ENCODE assay signal across 8 cellular contexts in the genomic region with DNA sequence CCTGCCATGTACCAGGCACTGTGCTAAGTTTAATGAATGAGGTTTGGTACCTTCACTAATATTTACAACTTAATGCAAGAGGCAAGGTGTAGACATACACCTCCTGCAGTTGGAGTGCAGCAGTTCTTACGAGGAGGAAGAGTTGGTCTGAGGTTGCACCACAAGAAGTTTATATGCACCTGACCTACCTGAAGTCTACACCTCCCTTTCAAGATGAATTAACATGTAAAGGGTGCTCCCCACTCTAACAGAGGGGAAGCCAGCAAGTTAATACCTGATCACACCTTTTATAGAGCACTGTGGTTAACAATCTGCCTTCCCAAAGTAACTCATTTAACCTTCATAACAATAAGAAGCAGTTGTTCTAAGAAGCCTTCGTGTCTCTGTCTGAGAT.
DNase-seq lines count a peak whose midpoint lies in the region; ATAC-seq and TF ChIP-seq lines count a peak whose summit lies in the region.

No MANE protein-coding gene starts in this region.

- H3K36me3 Mint-ChIP-seq in Calu3 (ENCODE audit: insufficient read depth, unreplicated experiment) (peaks cover 15% of the 10 kb centered on the region), MCF 10A (ENCODE audit: insufficient read depth, unreplicated experiment) (no peaks in the 10 kb centered on the region)
- peaks cover 5% of the 10 kb centered on the region for H3K36me3 Mint-ChIP-seq in natural killer cell treated with Interleukin-12 subunit alpha and Interleukin-12 subunit beta and Interleukin-15 and Interleukin-18, amount 100 ng/mL, for 72 hours

- no peak overlapping the region for H2AFZ ChIP-seq in hepatocyte
- no peak overlapping the region for H2AFZ ChIP-seq in Karpas-422 (ENCODE audit: low read length)

- CTCF ChIA-PET in Calu3 (lab: Charles Lee): no interaction called here
- CTCF ChIA-PET in MCF 10A (lab: Yijun Ruan, JAX): interaction anchor here (0.6 kb wide), 1 partner anchor 209 kb away, joined by 3 read pairs; no protein-coding TSS in a partner anchor

- H3K27me3 Mint-ChIP-seq in Calu3 (ENCODE audit: unreplicated experiment) (no peaks in the 10 kb centered on the region), MCF 10A (ENCODE audit: insufficient read depth, unreplicated experiment) (no peaks in the 10 kb centered on the region)
- no peaks in the 10 kb centered on the region for H3K27me3 Mint-ChIP-seq in natural killer cell treated with Interleukin-12 subunit alpha and Interleukin-12 subunit beta and Interleukin-15 and Interleukin-18, amount 100 ng/mL, for 72 hours

- H3K27me3 ChIP-seq in hepatocyte: no peaks in the 10 kb centered on the region
- no peaks in the 10 kb centered on the region for H3K27me3 ChIP-seq in Karpas-422 (ENCODE audit: low read length)

- H3K4me3 ChIP-seq in hepatocyte (no peak overlapping the region), Karpas-422 (ENCODE audit: low read length) (no peak overlapping the region)

- ATAC-seq in HG02938 (IDR thresholded peaks at IDR 0.05; ENCODE audit: unreplicated experiment): peak; percentile 1
- no peak for ATAC-seq in natural killer cell treated with Interleukin-12 subunit alpha and Interleukin-12 subunit beta and Interleukin-15 and Interleukin-18, amount 100 ng/mL, for 72 hours

- H3K4me1 ChIP-seq in hepatocyte (ENCODE audit: insufficient read depth): no peaks in the 10 kb centered on the region
- no peaks in the 10 kb centered on the region for H3K4me1 ChIP-seq in Karpas-422 (ENCODE audit: low read length)

- H3K4me2 ChIP-seq in hepatocyte (no peak overlapping the region), Karpas-422 (ENCODE audit: low read depth, low read length, poor library complexity, severe bottlenecking) (no peak overlapping the region)

- BruUV-seq in Calu3 (replicated peaks; lab: Mats Ljungman, UMichigan) (no TSS peak), MCF 10A (replicated peaks; lab: Mats Ljungman, UMichigan) (no TSS peak)

- H3K9ac ChIP-seq in Karpas-422 (ENCODE audit: low read length): no peak overlapping the region

- no peaks in the 10 kb centered on the region for H4K20me1 ChIP-seq in hepatocyte (ENCODE audit: insufficient read depth, poor library complexity, severe bottlenecking)
- H4K20me1 ChIP-seq in Karpas-422 (ENCODE audit: insufficient read depth, low read depth, low read length): no peaks in the 10 kb centered on the region

- no peak overlapping the region for H3K27ac ChIP-seq in hepatocyte
- H3K27ac ChIP-seq in Karpas-422 (ENCODE audit: low read length): no peak overlapping the region

- H3K9me3 ChIP-seq in hepatocyte (ENCODE audit: low read depth) (no peaks in the 10 kb centered on the region), Karpas-422 (ENCODE audit: low read length) (no peaks in the 10 kb centered on the region)

- H3K79me2 ChIP-seq in hepatocyte: no peaks in the 10 kb centered on the region
- H3K79me2 ChIP-seq in Karpas-422 (ENCODE audit: low read length): no peaks in the 10 kb centered on the region

- 88% methylated on average over 2 of the region's 2 CpGs for WGBS in hepatocyte (ENCODE audit: low lambda C conversion rate, missing lambda C conversion rate)

- POLR2A ChIA-PET in MCF 10A (lab: Yijun Ruan, JAX): no interaction called here

- H3K27ac Mint-ChIP-seq in Calu3 (ENCODE audit: unreplicated experiment) (peak overlapping the region; percentile 72), MCF 10A (ENCODE audit: low read depth, unreplicated experiment) (peak overlapping the region; percentile 86)
- H3K27ac Mint-ChIP-seq in natural killer cell treated with Interleukin-12 subunit alpha and Interleukin-12 subunit beta and Interleukin-15 and Interleukin-18, amount 100 ng/mL, for 72 hours: peak overlapping the region; percentile 86 to 95

- H3K9me2 ChIP-seq in hepatocyte (replicated peaks; ENCODE audit: insufficient read depth): no peaks in the 10 kb centered on the region
- no peaks in the 10 kb centered on the region for H3K9me2 ChIP-seq in Karpas-422 (replicated peaks; ENCODE audit: insufficient read depth, low read length)

- H3K4me3 Mint-ChIP-seq in Calu3 (ENCODE audit: low read depth, unreplicated experiment) (peak overlapping the region; percentile 98), MCF 10A (ENCODE audit: unreplicated experiment) (peak overlapping the region; percentile 87)
- peak overlapping the region; percentile 93 for H3K4me3 Mint-ChIP-seq in natural killer cell treated with Interleukin-12 subunit alpha and Interleukin-12 subunit beta and Interleukin-15 and Interleukin-18, amount 100 ng/mL, for 72 hours

- H3K9me3 Mint-ChIP-seq in Calu3 (ENCODE audit: low read depth, unreplicated experiment) (no peaks in the 10 kb centered on the region), MCF 10A (ENCODE audit: unreplicated experiment) (peaks cover 7% of the 10 kb centered on the region)
- no peaks in the 10 kb centered on the region for H3K9me3 Mint-ChIP-seq in natural killer cell treated with Interleukin-12 subunit alpha and Interleukin-12 subunit beta and Interleukin-15 and Interleukin-18, amount 100 ng/mL, for 72 hours

- H3K4me1 Mint-ChIP-seq in Calu3 (ENCODE audit: low read depth, unreplicated experiment) (no peaks in the 10 kb centered on the region), MCF 10A (ENCODE audit: insufficient read depth, unreplicated experiment) (peaks cover 5% of the 10 kb centered on the region)
- H3K4me1 Mint-ChIP-seq in natural killer cell treated with Interleukin-12 subunit alpha and Interleukin-12 subunit beta and Interleukin-15 and Interleukin-18, amount 100 ng/mL, for 72 hours (ENCODE audit: low read depth in 2 of 2): peaks cover 29 to 30% of the 10 kb centered on the region in 2 donors

- intact Hi-C loops in Calu3 (cut with micrococcal nuclease; ENCODE audit: unreplicated experiment) (no loop called here), MCF 10A (cut with micrococcal nuclease) (no loop called here)

- DNase-seq in Calu3: no peak
- peak; percentile 3 for DNase-seq in MCF 10A (ENCODE audit: unreplicated experiment)
- DNase-seq in natural killer cell treated with Interleukin-12 subunit alpha and Interleukin-12 subunit beta and Interleukin-15 and Interleukin-18, amount 100 ng/mL, for 72 hours (ENCODE audit: low spot score): no peak
- DNase-seq in cerebellar nuclear complex (lab: John Stamatoyannopoulos, UW): no peak
- DNase-seq in hepatocyte (ENCODE audit: low spot score): no peak
- DNase-seq in Karpas-422: no peak
- no peak for DNase-seq in SKM-1 (lab: John Stamatoyannopoulos, UW; ENCODE audit: unreplicated experiment)

- H3K36me3 ChIP-seq in hepatocyte (replicated peaks; ENCODE audit: insufficient read depth, low read depth) (no peaks in the 10 kb centered on the region), Karpas-422 (ENCODE audit: insufficient read depth, low read length) (no peaks in the 10 kb centered on the region)

- TF ChIP-seq CTCF in Calu3 (IDR thresholded peaks at IDR 0.05; ENCODE audit: unreplicated experiment): no peak
- TF ChIP-seq CTCF in MCF 10A (IDR thresholded peaks at IDR 0.05; ENCODE audit: unreplicated experiment): no peak
- no peak for TF ChIP-seq CTCF in hepatocyte (IDR thresholded peaks at IDR 0.05; ENCODE audit: poor library complexity)
